In genomic region chr2:96509114-96509846, GRCh38 we compare ENCODE assay signal across 8 cellular contexts. TPM values are rescaled to one million over a fixed set of nuclear protein-coding genes. Genes with fewer than 3 reads are reported as not detected.
DNase-seq lines count a peak whose midpoint lies in the region; ATAC-seq and TF ChIP-seq lines count a peak whose summit lies in the region.

No MANE protein-coding gene starts in this region.

- H3K4me3 ChIP-seq in right cardiac atrium (ENCODE audit: low read length): no peak overlapping the region
- H3K4me3 ChIP-seq in psoas muscle: peak overlapping the region; percentile 23

- no peaks in the 10 kb centered on the region for H3K9me3 ChIP-seq in right cardiac atrium (ENCODE audit: control insufficient read depth, low read length)
- no peaks in the 10 kb centered on the region for H3K9me3 ChIP-seq in psoas muscle

- no peaks in the 10 kb centered on the region for H3K36me3 ChIP-seq in psoas muscle (ENCODE audit: insufficient read depth in 1 of 2, low read depth in 1 of 2)

- H3K27me3 ChIP-seq in right cardiac atrium (ENCODE audit: control insufficient read depth, insufficient read depth) (no peaks in the 10 kb centered on the region), psoas muscle (ENCODE audit: insufficient read depth in 3 of 3, low read length in 2 of 3) (no peaks in the 10 kb centered on the region)

- H3K4me1 ChIP-seq in right cardiac atrium (ENCODE audit: control insufficient read depth, insufficient read depth, low read length): no peaks in the 10 kb centered on the region
- H3K4me1 ChIP-seq in psoas muscle: peaks cover 39% of the 10 kb centered on the region

- intact Hi-C loops in right cardiac atrium (cut with DNase I): loop anchor here (1.0 to 10.0 kb wide), 7 partner anchors 37 to 374 kb away; partner anchors contain the start of gene ASTL (in 2 of the 4)
- intact Hi-C loops in psoas muscle (cut with DNase I): loop anchor here (1.0 to 10.0 kb wide), 7 partner anchors 39 to 514 kb away; partner anchors contain the start of genes ANKRD36C (in 1 of the 2), ASTL (in 1 of the 2) and SNRNP200 (in 1 of the 2)

- DNase-seq in EH (ENCODE audit: low read depth) (peak; percentile 87), GOT3 (lab: John Stamatoyannopoulos, UW) (peak; percentile 35), NAMALWA (ENCODE audit: low spot score) (peak; percentile 71), SKM-1 treated with dmso at 0.1 percent for 144 hours (lab: John Stamatoyannopoulos, UW; ENCODE audit: unreplicated experiment) (peak; percentile 77), amniotic stem cell (lab: John Stamatoyannopoulos, UW) (peak; percentile 77), right cardiac atrium (peak; percentile 90 to 96 (median 95)), psoas muscle (peak; percentile 87 to 94)

- ATAC-seq in right cardiac atrium: peak; percentile 88 to 89
- ATAC-seq in psoas muscle: peak; percentile 91 to 97 (median 94)
- no peak for ATAC-seq in HG03039 (IDR thresholded peaks at IDR 0.05; ENCODE audit: unreplicated experiment)

- peak; percentile 99 for TF ChIP-seq CTCF in psoas muscle (IDR thresholded peaks at IDR 0.05)

- H3K27ac ChIP-seq in right cardiac atrium (ENCODE audit: low read length): no peak overlapping the region
- peak overlapping the region; percentile 64 for H3K27ac ChIP-seq in psoas muscle

- WGBS in right cardiac atrium: 23% methylated on average over 32 of the region's 32 CpGs
- WGBS in psoas muscle, 3 donors: 21 to 27% (median 23%) methylated on average over 31 to 32 of the region's 32 CpGs

RNA-seq across cellular contexts. Expression of gene NEURL3, which starts 4.1 kb away (rescaled TPM):
- total RNA-seq in right cardiac atrium (under 1 TPM in 2 of 4 donors, not detected in 2; 0.15 to 0.20 TPM), psoas muscle (under 1 TPM in 1 of 4 donors, not detected in 3; 0.59 TPM)
- polyA plus RNA-seq in right cardiac atrium (0.07 TPM), psoas muscle (under 1 TPM in 2 of 3 donors, not detected in 1; 0.09 TPM)

RNA-seq across cellular contexts. Expression of gene ARID5A, which starts 27.3 kb away (rescaled TPM):
- total RNA-seq in right cardiac atrium (10 to 100 TPM; 13.0 to 28.0 (median 19.3) TPM), psoas muscle (10 to 100 TPM; 25.7 to 73.6 (median 37.8) TPM)
- polyA plus RNA-seq in right cardiac atrium (31.8 TPM), psoas muscle (10 to 100 TPM; 12.9 to 29.9 (median 18.2) TPM)

Comparison
In these comparisons a context has a peak if more than half of its experiments do, and no peak if none do; other contexts are left out.
1. DNase-seq: peak in every context shown above with its lines; median percentile 95 in right cardiac atrium; 90 in psoas muscle; 87 in EH; 77 in SKM-1 treated with dmso at 0.1 percent for 144 hours; 77 in amniotic stem cell; 71 in NAMALWA; 35 in GOT3.